Comparison of ENCODE assay signal across 9 cellular contexts in genomic region chr4:74097631-74098550, GRCh38. TPM values are rescaled to one million over a fixed set of nuclear protein-coding genes. Genes with fewer than 3 reads are reported as not detected.
A peak's percentile ranks its signal among the peaks of the same experiment; 100 is the strongest.
DNase-seq lines count a peak whose midpoint lies in the region; ATAC-seq and TF ChIP-seq lines count a peak whose summit lies in the region.
"Had no signal": no experiment of that assay in that cellular context is flagged by ENCODE, and none has a peak within 500 bp of the region (broad histone marks: within the 10 kb centered on the region; RNA-seq: fewer than 3 reads in every experiment).

No MANE protein-coding gene starts in this region.

- WGBS in endodermal cell (ENCODE audit: insufficient coverage in 1 of 2, insufficient read length in 1 of 2), 2 experiments: 92 to 95% methylated on average over 2 to 3 of the region's 3 CpGs

- DNase-seq in CD14-positive monocyte (ENCODE audit: low spot score) (no peak), NT2/D1 (ENCODE audit: low read depth, low spot score) (no peak), endodermal cell (no peak), NCI-H69 (lab: John Stamatoyannopoulos, UW) (no peak), posterior vena cava (ENCODE audit: low spot score) (no peak), NCI-H1694 (lab: John Stamatoyannopoulos, UW) (no peak)
- no peak for DNase-seq in natural killer cell treated with Interleukin-12 subunit alpha and Interleukin-12 subunit beta and Interleukin-15 and Interleukin-18, amount 100 ng/mL, for 72 hours (ENCODE audit: low spot score)

- no peak overlapping the region for H3K4me3 ChIP-seq in NT2/D1 (ENCODE audit: insufficient read length, low read depth)
- peak overlapping the region; percentile 80 for H3K4me3 ChIP-seq in endodermal cell (ENCODE audit: low read length)

- no peak overlapping the region for H3K27ac ChIP-seq in endodermal cell (ENCODE audit: low read depth, low read length)

- H3K36me3 ChIP-seq in NT2/D1 (ENCODE audit: insufficient read depth, insufficient read length, low read length) (no peaks in the 10 kb centered on the region), endodermal cell (ENCODE audit: control insufficient read depth, insufficient read depth, low read length) (no peaks in the 10 kb centered on the region)

- no peak for ATAC-seq in natural killer cell treated with Interleukin-12 subunit alpha and Interleukin-12 subunit beta and Interleukin-15 and Interleukin-18, amount 100 ng/mL, for 72 hours
- no peak for ATAC-seq in HG03571 (IDR thresholded peaks at IDR 0.05; ENCODE audit: unreplicated experiment)

- H3K4me3 Mint-ChIP-seq in CD14-positive monocyte (peak overlapping the region; percentile 96), endodermal cell (peak overlapping the region; percentile 63)
- peak overlapping the region; percentile 54 for H3K4me3 Mint-ChIP-seq in natural killer cell treated with Interleukin-12 subunit alpha and Interleukin-12 subunit beta and Interleukin-15 and Interleukin-18, amount 100 ng/mL, for 72 hours

- H3K27me3 Mint-ChIP-seq in CD14-positive monocyte (ENCODE audit: low read depth in 3 of 3) (peaks cover 0 to 9% (median 4%) of the 10 kb centered on the region in 3 donors), endodermal cell (ENCODE audit: insufficient read depth) (peaks cover 25% of the 10 kb centered on the region)
- peaks cover 35 to 68% of the 10 kb centered on the region in 2 donors for H3K27me3 Mint-ChIP-seq in natural killer cell treated with Interleukin-12 subunit alpha and Interleukin-12 subunit beta and Interleukin-15 and Interleukin-18, amount 100 ng/mL, for 72 hours

- H3K9me3 Mint-ChIP-seq in CD14-positive monocyte (peaks cover 0 to 1% (median 0%) of the 10 kb centered on the region in 7 donors), endodermal cell (no peaks in the 10 kb centered on the region)
- H3K9me3 Mint-ChIP-seq in natural killer cell treated with Interleukin-12 subunit alpha and Interleukin-12 subunit beta and Interleukin-15 and Interleukin-18, amount 100 ng/mL, for 72 hours: no peaks in the 10 kb centered on the region

- H3K9ac ChIP-seq in NT2/D1 (ENCODE audit: insufficient read length, low read depth): peak overlapping the region; percentile 66
- no peak overlapping the region for H3K9ac ChIP-seq in endodermal cell (ENCODE audit: extremely low read depth, low read length, poor library complexity, severe bottlenecking)

- H3K27ac Mint-ChIP-seq in CD14-positive monocyte (peak overlapping the region; percentile 65 to 95 (median 92)), endodermal cell (no peak overlapping the region)
- H3K27ac Mint-ChIP-seq in natural killer cell treated with Interleukin-12 subunit alpha and Interleukin-12 subunit beta and Interleukin-15 and Interleukin-18, amount 100 ng/mL, for 72 hours: no peak overlapping the region

- H3K36me3 Mint-ChIP-seq in CD14-positive monocyte (peaks cover 0 to 7% of the 10 kb centered on the region in 2 donors), endodermal cell (ENCODE audit: low read depth) (no peaks in the 10 kb centered on the region)
- H3K36me3 Mint-ChIP-seq in natural killer cell treated with Interleukin-12 subunit alpha and Interleukin-12 subunit beta and Interleukin-15 and Interleukin-18, amount 100 ng/mL, for 72 hours: no peaks in the 10 kb centered on the region

- TF ChIP-seq CTCF in CD14-positive monocyte (IDR thresholded peaks at IDR 0.05) (no peak), endodermal cell (conservative IDR thresholded peaks at IDR 0.05) (no peak)

- H3K9me3 ChIP-seq in NT2/D1 (ENCODE audit: insufficient read depth, low read length) (no peaks in the 10 kb centered on the region), endodermal cell (ENCODE audit: control insufficient read depth, low read length) (no peaks in the 10 kb centered on the region)

- H3K4me1 ChIP-seq in NT2/D1 (ENCODE audit: insufficient read depth, insufficient read length) (no peaks in the 10 kb centered on the region), endodermal cell (ENCODE audit: control insufficient read depth, insufficient read depth, low read length) (peaks cover 8% of the 10 kb centered on the region)

- peaks cover 38% of the 10 kb centered on the region for H3K4me1 Mint-ChIP-seq in CD14-positive monocyte
- peaks cover 22% of the 10 kb centered on the region for H3K4me1 Mint-ChIP-seq in endodermal cell
- H3K4me1 Mint-ChIP-seq in natural killer cell treated with Interleukin-12 subunit alpha and Interleukin-12 subunit beta and Interleukin-15 and Interleukin-18, amount 100 ng/mL, for 72 hours (ENCODE audit: low read depth in 2 of 2): peaks cover 13% of the 10 kb centered on the region in 2 donors

- intact Hi-C loops in CD14-positive monocyte (cut with micrococcal nuclease) (loop anchor here (2.0 to 5.0 kb wide), 2 partner anchors 41 kb away; no protein-coding TSS in a partner anchor), posterior vena cava (cut with DNase I) (no loop called here)

- H3K27me3 ChIP-seq in NT2/D1 (ENCODE audit: insufficient read depth, insufficient read length): peaks cover 24% of the 10 kb centered on the region
- peaks cover 20% of the 10 kb centered on the region for H3K27me3 ChIP-seq in endodermal cell (ENCODE audit: control insufficient read depth, insufficient read depth, low read length, poor library complexity, severe bottlenecking)

RNA-seq across cellular contexts. Expression of gene CXCL2, which starts 1.1 kb away (rescaled TPM):
- 10 to 100 TPM; 13.9 to 18.5 TPM for polyA plus RNA-seq in CD14-positive monocyte
- 1 to 10 TPM in 1 of 2 donors, under 1 TPM in 1; 0.44 to 1.5 TPM for total RNA-seq in endodermal cell
- polyA plus RNA-seq in endodermal cell (2013, experiment 1 of 2): 0.78 TPM
- polyA plus RNA-seq in endodermal cell (2013, experiment 2 of 2): 0.58 TPM
- under 1 TPM; 0.36 to 0.61 TPM for total RNA-seq in natural killer cell treated with Interleukin-12 subunit alpha and Interleukin-12 subunit beta and Interleukin-15 and Interleukin-18, amount 100 ng/mL, for 72 hours
- 10 to 100 TPM in 1 of 2 donors, 1 to 10 TPM in 1; 9.3 to 23.6 TPM for total RNA-seq in posterior vena cava

RNA-seq across cellular contexts. Expression of gene CXCL3, which starts 59.4 kb away (rescaled TPM):
- polyA plus RNA-seq in CD14-positive monocyte: 1 to 10 TPM; 2.5 to 4.4 TPM
- total RNA-seq in endodermal cell: 1 to 10 TPM; 2.9 TPM
- polyA plus RNA-seq in endodermal cell (2013, experiment 1 of 2): 0.96 TPM
- 0.66 TPM for polyA plus RNA-seq in endodermal cell (2013, experiment 2 of 2)
- not detected for total RNA-seq in natural killer cell treated with Interleukin-12 subunit alpha and Interleukin-12 subunit beta and Interleukin-15 and Interleukin-18, amount 100 ng/mL, for 72 hours
- total RNA-seq in posterior vena cava: 1 to 10 TPM; 1.8 to 3.9 TPM
- total RNA-seq: temporal lobe had no signal

Comparison
In these comparisons a context has a peak if more than half of its experiments do, and no peak if none do; other contexts are left out.
1. H3K27ac Mint-ChIP-seq: peak in CD14-positive monocyte (7 of 7); none in endodermal cell (single experiment) and natural killer cell treated with Interleukin-12 subunit alpha and Interleukin-12 subunit beta and Interleukin-15 and Interleukin-18, amount 100 ng/mL, for 72 hours (0 of 2).
2. RNA of gene CXCL2, which starts 1.1 kb away (total RNA-seq): 9.3 to 23.6 TPM in posterior vena cava; 0.44 to 1.5 TPM in endodermal cell and 0.36 to 0.61 TPM in natural killer cell treated with Interleukin-12 subunit alpha and Interleukin-12 subunit beta and Interleukin-15 and Interleukin-18, amount 100 ng/mL, for 72 hours; every median in the first group is over 4 times any median in the second.
3. intact Hi-C loops: an anchor here in CD14-positive monocyte (2.0 to 5.0 kb wide); none called in posterior vena cava.
4. Peak in every context shown above with its lines, with median percentiles within 50 percentile points of each other: H3K4me3 Mint-ChIP-seq.